ENCODE assay signal across 8 cellular contexts in the genomic region with DNA sequence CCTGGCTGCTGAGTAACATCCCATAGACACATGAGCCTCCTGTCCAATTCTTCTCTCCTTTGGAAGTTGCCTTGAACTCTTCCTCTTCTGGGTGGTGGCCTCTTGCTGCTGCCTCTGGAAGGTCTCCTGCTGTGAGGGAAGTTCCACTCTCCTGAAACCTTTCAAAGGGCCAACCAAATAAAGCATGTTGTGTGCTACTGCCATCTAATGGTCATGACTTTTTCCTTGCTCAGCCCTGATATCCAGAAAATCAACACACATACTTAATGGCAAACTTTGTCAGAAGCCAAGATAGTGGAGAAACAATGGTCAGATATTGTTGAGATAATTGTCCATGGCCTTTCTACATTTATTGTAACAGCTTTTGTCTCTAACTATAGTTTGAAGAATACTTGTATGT. TPM values are rescaled to one million over a fixed set of nuclear protein-coding genes. Genes with fewer than 3 reads are reported as not detected.
DNase-seq lines count a peak whose midpoint lies in the region; FAIRE-seq and TF ChIP-seq lines count a peak whose summit lies in the region.

No MANE protein-coding gene starts in this region.

- FAIRE-seq in A204.1 (lab: Jason Lieb, UNC): peak; percentile 40

- peak; percentile 62 for DNase-seq in OCI-M1 (lab: John Stamatoyannopoulos, UW)
- peak in 1 of 2 donors; percentile 20 for DNase-seq in foreskin fibroblast
- no peak for DNase-seq in occipital lobe (lab: John Stamatoyannopoulos, UW)
- DNase-seq in posterior cingulate gyrus: no peak
- no peak for DNase-seq in NK-92 treated with Interleukin-12 subunit alpha and Interleukin-12 subunit beta, amount 100 ng/mL, for 24 hours (lab: John Stamatoyannopoulos, UW)
- DNase-seq in activated CD4-positive, alpha-beta T cell treated with anti-CD3 and anti-CD28 coated beads for 48 hours: no peak

- TF ChIP-seq CTCF in GM12873 (IDR thresholded peaks at IDR 0.05; ENCODE audit: insufficient read depth, low read depth, low read length, missing control alignments): peak; percentile 54
- TF ChIP-seq CTCF in foreskin fibroblast (IDR thresholded peaks at IDR 0.05; ENCODE audit: low read depth, low read length): peak; percentile 41

- H3K4me3 ChIP-seq in foreskin fibroblast (ENCODE audit: low read depth in 1 of 2, low read length in 2 of 2): no peak overlapping the region

- intact Hi-C loops in posterior cingulate gyrus (cut with DNase I): loop anchor here (1.0 to 10.0 kb wide), 2 partner anchors 108 to 345 kb away; no protein-coding TSS in a partner anchor

RNA-seq across cellular contexts. Expression of gene ZXDA, which starts 19.1 kb away (rescaled TPM):
- total RNA-seq in occipital lobe: 32.0 TPM
